9 cellular contexts compared by ENCODE assay signal in the genomic region with DNA sequence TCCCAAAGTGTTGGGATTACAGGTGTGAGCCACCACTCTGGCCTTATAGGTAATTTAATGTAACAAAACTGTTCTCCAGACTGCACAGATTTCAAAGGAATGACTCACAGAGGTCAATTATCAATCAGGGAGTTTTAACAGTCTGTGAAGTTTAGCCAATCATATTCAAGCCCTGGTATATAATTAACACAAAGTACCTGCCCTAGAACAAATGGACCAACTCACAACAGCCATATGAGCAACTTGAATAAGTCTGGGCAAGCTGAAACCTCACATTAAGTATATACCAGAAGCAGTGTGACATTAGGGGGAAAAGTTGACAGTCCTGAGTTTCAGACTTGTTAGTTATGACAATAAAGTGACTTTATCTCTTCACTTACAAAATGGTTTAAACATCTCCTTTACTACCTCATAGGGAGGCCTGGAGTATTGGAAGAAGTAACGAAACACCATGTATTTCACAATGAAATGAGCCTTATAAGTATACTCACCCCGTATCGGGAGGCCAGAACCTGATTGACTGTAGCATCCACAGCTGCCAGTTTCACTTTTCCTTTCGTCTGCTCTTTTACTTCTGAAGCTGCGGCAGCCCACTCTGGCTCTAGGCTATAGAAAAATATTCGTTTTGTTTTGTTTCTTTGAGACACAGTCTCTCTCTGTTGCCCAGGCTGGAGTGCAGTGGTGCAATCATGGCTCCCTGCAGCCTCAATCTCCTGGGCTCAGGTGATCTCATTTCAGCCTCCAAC. TPM values are rescaled to one million over a fixed set of nuclear protein-coding genes. Genes with fewer than 3 reads are reported as not detected.
DNase-seq lines count a peak whose midpoint lies in the region; ATAC-seq and TF ChIP-seq lines count a peak whose summit lies in the region.
"Had no signal": no experiment of that assay in that cellular context is flagged by ENCODE, and none has a peak within 500 bp of the region (broad histone marks: within the 10 kb centered on the region; RNA-seq: fewer than 3 reads in every experiment).

No MANE protein-coding gene starts in this region.

- DNase-seq in ACHN (peak; percentile 73), NCI-H526 treated with DMSO at 0.1 percent for 48 hours (lab: John Stamatoyannopoulos, UW) (no peak), NCI-H1417 treated with DMSO at 0.1 percent for 48 hours (lab: John Stamatoyannopoulos, UW) (no peak), RWPE1 (ENCODE audit: low spot score) (no peak), RKO (ENCODE audit: low spot score) (no peak)

- TF ChIP-seq CTCF in RWPE1 (conservative IDR thresholded peaks at IDR 0.05; ENCODE audit: low read depth) = no peak

- ATAC-seq in GM19035 (IDR thresholded peaks at IDR 0.05; ENCODE audit: unreplicated experiment) (peak; percentile 51), HG02981 (IDR thresholded peaks at IDR 0.05; ENCODE audit: unreplicated experiment) (peak; percentile 79)
- ATAC-seq in activated T-helper 17 cell treated with anti-CD3 and anti-CD28 coated beads, Interleukin-2, amount 50 U/mL, for 72 hours (replicated peaks) = peak; percentile 80

- no peak overlapping the region for H3K27ac ChIP-seq in RWPE1
- H3K27ac ChIP-seq: HL-60 had no signal

- H3K9me3 Mint-ChIP-seq in activated T-helper 17 cell treated with anti-CD3 and anti-CD28 coated beads, Interleukin-2, amount 50 U/mL, for 72 hours = no peaks in the 10 kb centered on the region

- POLR2A ChIA-PET in RWPE1 (lab: Yijun Ruan, JAX; ENCODE audit: low non-redundant PET) = no interaction called here

- in situ Hi-C loops in ACHN (cut with HindIII; ENCODE audit: low pct_ligation_motif_present, low pct_unique_long_range_greater_than_20kb, low sequenced_read_pairs) = no loop called here

- H3K36me3 Mint-ChIP-seq in activated T-helper 17 cell treated with anti-CD3 and anti-CD28 coated beads, Interleukin-2, amount 50 U/mL, for 72 hours (ENCODE audit: low read depth) = peaks cover 100% of the 10 kb centered on the region

- H3K4me1 Mint-ChIP-seq in activated T-helper 17 cell treated with anti-CD3 and anti-CD28 coated beads, Interleukin-2, amount 50 U/mL, for 72 hours = peaks cover 29% of the 10 kb centered on the region

- H3K27ac Mint-ChIP-seq in activated T-helper 17 cell treated with anti-CD3 and anti-CD28 coated beads, Interleukin-2, amount 50 U/mL, for 72 hours = peak overlapping the region; percentile 91

- CTCF ChIA-PET in RWPE1 (lab: Yijun Ruan, JAX) = interaction anchor here (0.6 kb wide), 1 partner anchor 18 kb away, joined by 3 read pairs; no protein-coding TSS in a partner anchor

- H3K27me3 Mint-ChIP-seq in activated T-helper 17 cell treated with anti-CD3 and anti-CD28 coated beads, Interleukin-2, amount 50 U/mL, for 72 hours = no peaks in the 10 kb centered on the region

- peak overlapping the region; percentile 83 for H3K4me3 Mint-ChIP-seq in activated T-helper 17 cell treated with anti-CD3 and anti-CD28 coated beads, Interleukin-2, amount 50 U/mL, for 72 hours

RNA-seq across cellular contexts. Expression of gene PDIA6, which starts 22.2 kb away (rescaled TPM):
- 100 to 1,000 TPM; 129 to 206 TPM for total RNA-seq in activated T-helper 17 cell treated with anti-CD3 and anti-CD28 coated beads, Interleukin-2, amount 50 U/mL, for 72 hours
